Comparison of ENCODE assay signal across 1 cellular context in genomic region chr17:59632398-59632797, GRCh38.
TF ChIP-seq lines count a peak whose summit lies in the region.

No MANE protein-coding gene starts in this region.

TF ChIP-seq in GM23338, 12 proteins besides CTCF, POLR2A, EP300 and RAD21:
- TF ChIP-seq STAT1 (IDR thresholded peaks at IDR 0.05; ENCODE audit: unreplicated experiment), result no peak
- TF ChIP-seq ETS1 (IDR thresholded peaks at IDR 0.05), result no peak
- no peak for TF ChIP-seq REST (IDR thresholded peaks at IDR 0.05; ENCODE audit: unreplicated experiment)
- TF ChIP-seq ZNF462 (CRISPR knock-in tag; IDR thresholded peaks at IDR 0.05), result no peak
- TF ChIP-seq JUNB (IDR thresholded peaks at IDR 0.05; ENCODE audit: unreplicated experiment), result no peak
- TF ChIP-seq POLR2AphosphoS5 (IDR thresholded peaks at IDR 0.05; ENCODE audit: low read depth), result no peak
- TF ChIP-seq ZNF331 (CRISPR knock-in tag; IDR thresholded peaks at IDR 0.05; ENCODE audit: low read depth), result no peak
- TF ChIP-seq NANOG (IDR thresholded peaks at IDR 0.05; ENCODE audit: borderline replicate concordance), result no peak
- TF ChIP-seq CREB1 (CRISPR knock-in tag; IDR thresholded peaks at IDR 0.05; ENCODE audit: low read depth), result no peak
- TF ChIP-seq ZNF114 (CRISPR knock-in tag; IDR thresholded peaks at IDR 0.05), result no peak
- TF ChIP-seq EZH2phosphoT487 (IDR thresholded peaks at IDR 0.05; ENCODE audit: unreplicated experiment), result no peak
- no peak for TF ChIP-seq EZH2 (IDR thresholded peaks at IDR 0.05; ENCODE audit: low read depth, unreplicated experiment)
TF ChIP-seq in GM23338: peak in this region for 0.
